8 cellular contexts compared by ENCODE assay signal in genomic region chr17:27381007-27381501, GRCh38.
A peak's percentile ranks its signal among the peaks of the same experiment; 100 is the strongest.
DNase-seq lines count a peak whose midpoint lies in the region; ATAC-seq and TF ChIP-seq lines count a peak whose summit lies in the region.

No MANE protein-coding gene starts in this region.

- DNase-seq in Caki2 (ENCODE audit: low read depth): peak; percentile 10
- peak; percentile 77 for DNase-seq in HEK293T (ENCODE audit: extremely low spot score)
- peak; percentile 51 for DNase-seq in NCI-H2171 (lab: John Stamatoyannopoulos, UW)
- DNase-seq in activated CD4-positive, alpha-beta T cell treated with anti-CD3 and anti-CD28 coated beads for 24 hours (ENCODE audit: low read depth in 2 of 2): peak; percentile 76 to 81
- DNase-seq in central memory CD8-positive, alpha-beta T cell (ENCODE audit: low spot score in 2 of 2): peak; percentile 60 to 64
- DNase-seq in lower leg skin (ENCODE audit: low spot score in 2 of 2): peak; percentile 25 to 90
- peak; percentile 62 for DNase-seq in stimulated activated CD8-positive, alpha-beta memory T cell treated with anti-CD3 and anti-CD28 coated beads, Interleukin-12 subunit alpha, Interleukin-12 subunit beta, amount 100 ng/mL, for 24 hours (ENCODE audit: extremely low read depth)

- no peaks in the 10 kb centered on the region for H3K4me1 Mint-ChIP-seq in central memory CD8-positive, alpha-beta T cell

- no peak overlapping the region for H3K4me3 ChIP-seq in lower leg skin (ENCODE audit: low read depth, poor library complexity, severe bottlenecking)

- 60 to 63% methylated on average over 22 of the region's 22 CpGs for WGBS in lower leg skin, 2 donors

- H3K4me3 Mint-ChIP-seq in central memory CD8-positive, alpha-beta T cell: no peak overlapping the region

- POLR2A ChIA-PET in HEK293T (lab: Yijun Ruan, JAX): no interaction called here

- no peak overlapping the region for H3K27ac Mint-ChIP-seq in central memory CD8-positive, alpha-beta T cell (ENCODE audit: low read depth)

- in situ Hi-C loops in Caki2 (cut with HindIII; ENCODE audit: low pct_unique_long_range_greater_than_20kb, low sequenced_read_pairs): no loop called here

- TF ChIP-seq CTCF in lower leg skin (IDR thresholded peaks at IDR 0.05): no peak

- no peaks in the 10 kb centered on the region for H3K9me3 Mint-ChIP-seq in central memory CD8-positive, alpha-beta T cell

- intact Hi-C loops in lower leg skin (cut with DNase I; ENCODE audit: low total_unique reads): no loop called here

- CTCF ChIA-PET in HEK293T (lab: Yijun Ruan, JAX): interaction anchor here (2.8 kb wide), 1 partner anchor 219 kb away, joined by 11 read pairs; no protein-coding TSS in a partner anchor

- no peak for TF ChIP-seq POLR2A in lower leg skin (IDR thresholded peaks at IDR 0.05)

- peaks cover 3% of the 10 kb centered on the region for H3K36me3 Mint-ChIP-seq in central memory CD8-positive, alpha-beta T cell (ENCODE audit: insufficient read depth)

- peaks cover 18% of the 10 kb centered on the region for H3K27me3 Mint-ChIP-seq in central memory CD8-positive, alpha-beta T cell

- peak; percentile 73 for ATAC-seq in central memory CD8-positive, alpha-beta T cell (replicated peaks; ENCODE audit: extremely low read depth, poor library complexity, severe bottlenecking)
- no peak for ATAC-seq in GM21360 (IDR thresholded peaks at IDR 0.05; ENCODE audit: unreplicated experiment)

TF ChIP-seq in HEK293T, 16 proteins besides CTCF, POLR2A, EP300 and RAD21:
- TF ChIP-seq ARNT (IDR thresholded peaks at IDR 0.05): peak; percentile 67
- TF ChIP-seq CTBP1 (IDR thresholded peaks at IDR 0.05; ENCODE audit: borderline replicate concordance): no peak
- TF ChIP-seq FOXM1 (IDR thresholded peaks at IDR 0.05; ENCODE audit: borderline replicate concordance): peak; percentile 71; the same call in 1 of the 2 replicates
TF ChIP-seq in HEK293T: peak in this region for 2.

Comparison
In these comparisons a context has a peak if more than half of its experiments do, and no peak if none do; other contexts are left out.
1. DNase-seq: peak in every context shown above with its lines; median percentile 78 in activated CD4-positive, alpha-beta T cell treated with anti-CD3 and anti-CD28 coated beads for 24 hours; 77 in HEK293T; 62 in central memory CD8-positive, alpha-beta T cell; 62 in stimulated activated CD8-positive, alpha-beta memory T cell treated with anti-CD3 and anti-CD28 coated beads, Interleukin-12 subunit alpha, Interleukin-12 subunit beta, amount 100 ng/mL, for 24 hours; 58 in lower leg skin; 51 in NCI-H2171; 10 in Caki2.